In genomic region chr7:29494350-29494749, GRCh38 we compare ENCODE assay signal across 18 cellular contexts.
DNase-seq lines count a peak whose midpoint lies in the region; ATAC-seq and TF ChIP-seq lines count a peak whose summit lies in the region.
"Had no signal": no experiment of that assay in that cellular context is flagged by ENCODE, and none has a peak within 500 bp of the region (broad histone marks: within the 10 kb centered on the region; RNA-seq: fewer than 3 reads in every experiment).

No MANE protein-coding gene starts in this region.

- TF ChIP-seq CTCF in astrocyte of the spinal cord (IDR thresholded peaks at IDR 0.05; ENCODE audit: low read depth, low read length): no peak

- ATAC-seq in HG03432 (IDR thresholded peaks at IDR 0.05; ENCODE audit: unreplicated experiment) (no peak), HG03439 (IDR thresholded peaks at IDR 0.05; ENCODE audit: unreplicated experiment) (no peak)
- ATAC-seq: CD8-positive, alpha-beta T cell; esophagus mucosa; left ventricle myocardium superior; naive thymus-derived CD8-positive, alpha-beta T cell had no signal

- DNase-seq in HCEC 1CT (peak; percentile 9), astrocyte of the spinal cord (ENCODE audit: low read depth, low spot score) (peak; percentile 62), kidney glomerular epithelial cell (lab: John Stamatoyannopoulos, UW) (peak; percentile 6), NCI-H1048 (lab: John Stamatoyannopoulos, UW) (no peak), NCI-H2171 (lab: John Stamatoyannopoulos, UW) (no peak)
- DNase-seq: activated CD4-positive, CD25-positive, alpha-beta regulatory T cell; activated CD8-positive, alpha-beta memory T cell treated with anti-CD3 and anti-CD28 coated beads for 24 hours; amniotic stem cell; CD8-positive, alpha-beta T cell; left ventricle myocardium superior; MV-4-11; naive thymus-derived CD8-positive, alpha-beta T cell; NCI-H526 treated with DMSO at 0.1 percent for 48 hours; T-helper 1 cell; testis had no signal

- H3K4me3 ChIP-seq in astrocyte of the spinal cord (ENCODE audit: low read depth, low read length): no peak overlapping the region
- H3K4me3 ChIP-seq: testis had no signal

- in situ Hi-C loops in astrocyte of the spinal cord (cut with HindIII; ENCODE audit: low sequenced_read_pairs): no loop called here

Comparison
In these comparisons a context has a peak if more than half of its experiments do, and no peak if none do; other contexts are left out.
1. DNase-seq: peak in HCEC 1CT (single experiment), astrocyte of the spinal cord (single experiment) and kidney glomerular epithelial cell (single experiment); none in NCI-H1048 (single experiment) and NCI-H2171 (single experiment).